Comparison of ENCODE assay signal across 9 cellular contexts in the genomic region with DNA sequence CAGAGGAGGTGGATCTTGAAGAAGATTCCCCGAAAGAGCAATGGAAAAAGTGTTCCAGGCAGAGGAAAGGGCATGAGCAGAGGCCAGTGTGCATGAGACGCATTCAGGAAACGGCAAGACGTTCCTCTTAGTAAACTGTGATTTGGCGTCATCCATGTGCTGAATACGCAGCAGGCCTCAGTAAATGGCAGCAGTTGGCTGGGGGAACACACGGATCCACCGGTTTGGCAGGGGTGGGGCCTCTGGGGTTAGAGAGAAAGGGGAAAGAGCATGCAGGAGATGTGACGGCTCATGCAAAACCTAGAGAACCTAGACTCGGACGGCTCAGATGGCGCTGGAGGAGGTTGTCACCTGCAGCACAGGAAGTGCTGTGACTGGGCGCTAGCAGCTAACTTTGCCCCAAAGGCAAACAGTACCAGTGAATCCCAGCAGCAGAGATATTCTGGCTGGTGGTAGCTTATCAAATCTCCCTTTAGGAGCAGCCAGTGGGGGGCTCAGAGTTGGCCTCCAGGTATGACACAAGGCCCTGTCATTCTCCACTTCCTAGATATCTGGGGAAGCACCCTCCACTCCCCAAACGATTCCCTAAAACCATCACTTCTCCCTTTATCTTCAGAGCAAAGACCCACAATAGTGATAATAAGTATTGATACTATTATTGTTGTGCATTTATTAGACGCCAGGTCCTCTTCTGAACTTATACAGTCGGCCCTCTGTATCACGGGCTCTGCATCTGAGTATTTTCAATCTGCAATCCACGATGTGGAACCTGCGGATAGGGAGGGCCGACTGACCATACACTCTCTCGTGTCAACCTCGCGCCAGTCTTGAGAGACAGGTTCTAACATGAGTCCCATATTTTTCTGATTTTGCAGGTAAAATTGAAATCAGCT. TPM values are rescaled to one million over a fixed set of nuclear protein-coding genes. Genes with fewer than 3 reads are reported as not detected.
DNase-seq lines count a peak whose midpoint lies in the region; ATAC-seq and TF ChIP-seq lines count a peak whose summit lies in the region.
"Had no signal": no experiment of that assay in that cellular context is flagged by ENCODE, and none has a peak within 500 bp of the region (broad histone marks: within the 10 kb centered on the region; RNA-seq: fewer than 3 reads in every experiment).

No MANE protein-coding gene starts in this region.

- no peaks in the 10 kb centered on the region for H3K79me2 ChIP-seq in mesendoderm (ENCODE audit: control insufficient read depth, insufficient read depth, low read length)

- no peaks in the 10 kb centered on the region for H3K79me1 ChIP-seq in mesendoderm (ENCODE audit: low read length)

- H3K27ac ChIP-seq in transverse colon (peak overlapping the region; percentile 40 to 84 (median 56)), mesendoderm (ENCODE audit: low read depth, low read length) (no peak overlapping the region)

- no peak overlapping the region for H2BK15ac ChIP-seq in mesendoderm (replicated peaks; ENCODE audit: low read depth)

- no peak overlapping the region for H4K5ac ChIP-seq in mesendoderm (ENCODE audit: low read length)

- no peak overlapping the region for H2BK5ac ChIP-seq in mesendoderm (ENCODE audit: low read length)

- no peak overlapping the region for H4K8ac ChIP-seq in mesendoderm (ENCODE audit: low read depth, low read length)

- POLR2A ChIA-PET in activated CD8-positive, alpha-beta T cell treated with anti-CD3 and anti-CD28 coated beads, Interleukin-2, amount 10 ng/mL, durations not matched to agents 7 days and 5 days (lab: Charles Lee) = interaction anchor here (0.6 to 16.2 kb wide), 6 partner anchors 9 to 31 kb away, joined by 3 to 290 read pairs (median 4); a partner anchor contains a TSS

- H3K23ac ChIP-seq in mesendoderm (ENCODE audit: low read length) = no peak overlapping the region

- TF ChIP-seq CTCF in transverse colon (IDR thresholded peaks at IDR 0.05) = no peak

- TF ChIP-seq POLR2A in transverse colon (IDR thresholded peaks at IDR 0.05) = no peak

- no peak overlapping the region for H3K4ac ChIP-seq in mesendoderm (ENCODE audit: low read depth, low read length)

- no peaks in the 10 kb centered on the region for H3K9me3 ChIP-seq in transverse colon

- intact Hi-C loops in transverse colon (cut with DNase I; ENCODE audit: low total_unique reads) = no loop called here

- DNase-seq in NCI-H2171 treated with DMSO at 0.1 percent for 48 hours (lab: John Stamatoyannopoulos, UW) (peak; percentile 31), NCI-H2171 (lab: John Stamatoyannopoulos, UW) (no peak), transverse colon (peak; percentile 63), cerebellum (ENCODE audit: low spot score) (no peak), glomerular visceral epithelial cell (ENCODE audit: extremely low spot score) (no peak), mesendoderm (no peak)
- peak; percentile 86 for DNase-seq in activated CD8-positive, alpha-beta T cell treated with anti-CD3 and anti-CD28 coated beads, Interleukin-2, amount 10 ng/mL, durations not matched to agents 7 days and 5 days
- DNase-seq: amniotic stem cell had no signal

- H3K18ac ChIP-seq in mesendoderm (ENCODE audit: low read length) = no peak overlapping the region

- no peak overlapping the region for H3K4me2 ChIP-seq in mesendoderm (ENCODE audit: low read length)

- no peak overlapping the region for H3K56ac ChIP-seq in mesendoderm (ENCODE audit: low read length)

- H3K4me1 ChIP-seq in transverse colon (peaks cover 0 to 59% (median 17%) of the 10 kb centered on the region in 4 donors), mesendoderm (ENCODE audit: control insufficient read depth, low read depth, low read length) (no peaks in the 10 kb centered on the region)

- H3K4me1 Mint-ChIP-seq in activated CD8-positive, alpha-beta T cell treated with anti-CD3 and anti-CD28 coated beads, Interleukin-2, amount 10 ng/mL, durations not matched to agents 7 days and 5 days (ENCODE audit: low read depth) = peaks cover 98% of the 10 kb centered on the region

- no peak for TF ChIP-seq EP300 in transverse colon (IDR thresholded peaks at IDR 0.05; ENCODE audit: low read depth)

- peaks cover 77% of the 10 kb centered on the region for H3K36me3 Mint-ChIP-seq in activated CD8-positive, alpha-beta T cell treated with anti-CD3 and anti-CD28 coated beads, Interleukin-2, amount 10 ng/mL, durations not matched to agents 7 days and 5 days (ENCODE audit: low read depth)

- H3K27ac Mint-ChIP-seq in activated CD8-positive, alpha-beta T cell treated with anti-CD3 and anti-CD28 coated beads, Interleukin-2, amount 10 ng/mL, durations not matched to agents 7 days and 5 days = peak overlapping the region; percentile 89

- peak overlapping the region; percentile 65 for H3K4me3 Mint-ChIP-seq in activated CD8-positive, alpha-beta T cell treated with anti-CD3 and anti-CD28 coated beads, Interleukin-2, amount 10 ng/mL, durations not matched to agents 7 days and 5 days

- no peaks in the 10 kb centered on the region for H3K9me3 Mint-ChIP-seq in activated CD8-positive, alpha-beta T cell treated with anti-CD3 and anti-CD28 coated beads, Interleukin-2, amount 10 ng/mL, durations not matched to agents 7 days and 5 days (ENCODE audit: insufficient read depth)

- H2BK120ac ChIP-seq in mesendoderm (ENCODE audit: low read depth, low read length) = no peak overlapping the region

- no peaks in the 10 kb centered on the region for H3K27me3 Mint-ChIP-seq in activated CD8-positive, alpha-beta T cell treated with anti-CD3 and anti-CD28 coated beads, Interleukin-2, amount 10 ng/mL, durations not matched to agents 7 days and 5 days (ENCODE audit: low read depth)

- ATAC-seq in activated CD8-positive, alpha-beta T cell treated with anti-CD3 and anti-CD28 coated beads, Interleukin-2, amount 10 ng/mL, durations not matched to agents 7 days and 5 days = peak; percentile 56
- ATAC-seq in esophagus mucosa = peak; percentile 10

- no peak overlapping the region for H3K9ac ChIP-seq in mesendoderm (ENCODE audit: low read length)

- H3K27me3 ChIP-seq in transverse colon = no peaks in the 10 kb centered on the region
- no peaks in the 10 kb centered on the region for H3K27me3 ChIP-seq in mesendoderm (ENCODE audit: insufficient read depth, low read length, poor library complexity)

- CTCF ChIA-PET in activated CD8-positive, alpha-beta T cell treated with anti-CD3 and anti-CD28 coated beads, Interleukin-2, amount 10 ng/mL, durations not matched to agents 7 days and 5 days (lab: Charles Lee) = interaction anchor here (0.8 to 5.5 kb wide), 7 partner anchors 12 to 33 kb away, joined by 3 to 54 read pairs (median 4); a partner anchor contains a TSS

- 74 to 83% methylated on average over 13 to 23 of the region's 23 CpGs for WGBS in transverse colon (ENCODE audit: low coverage in 1 of 2), 2 donors
- WGBS in mesendoderm (ENCODE audit: extremely low coverage, insufficient coverage, low lambda C conversion rate) = no CpG with 5 or more reads among the region's 23 CpGs

- no peak overlapping the region for H2AK5ac ChIP-seq in mesendoderm (ENCODE audit: low read length)

- no peak overlapping the region for H3K4me3 ChIP-seq in transverse colon
- H3K4me3 ChIP-seq in mesendoderm (ENCODE audit: low read length) = no peak overlapping the region

- in situ Hi-C loops in transverse colon (cut with MboI; ENCODE audit: low pct_ligation_motif_present in 1 of 4, low pct_unique_long_range_greater_than_20kb in 1 of 4, low sequenced_read_pairs in 3 of 4) = no loop called here

- H3K36me3 ChIP-seq in transverse colon (no peaks in the 10 kb centered on the region), mesendoderm (ENCODE audit: control insufficient read depth, insufficient read depth, low read length) (no peaks in the 10 kb centered on the region)

RNA-seq across cellular contexts. Expression of a gene that starts 7.6 kb away (rescaled TPM):
- 100 to 1,000 TPM; 407 to 413 TPM for total RNA-seq in activated CD8-positive, alpha-beta T cell treated with anti-CD3 and anti-CD28 coated beads, Interleukin-2, amount 10 ng/mL, durations not matched to agents 7 days and 5 days
- 9.1 TPM for total RNA-seq in esophagus mucosa
- 10 to 100 TPM in 3 of 4 donors, 1 to 10 TPM in 1; 5.2 to 66.6 (median 34.5) TPM for total RNA-seq in transverse colon
- total RNA-seq in cerebellum = 7.8 TPM
- 0.70 TPM for polyA plus RNA-seq in mesendoderm (2013, experiment 1 of 2)
- polyA plus RNA-seq in mesendoderm (2013, experiment 2 of 2) = 0.64 TPM

RNA-seq across cellular contexts. Expression of a gene that starts 26.6 kb away (rescaled TPM):
- not detected for total RNA-seq in activated CD8-positive, alpha-beta T cell treated with anti-CD3 and anti-CD28 coated beads, Interleukin-2, amount 10 ng/mL, durations not matched to agents 7 days and 5 days
- not detected for total RNA-seq in esophagus mucosa
- total RNA-seq in transverse colon = not detected
- 0.36 TPM for total RNA-seq in cerebellum
- polyA plus RNA-seq in mesendoderm (2013, experiment 1 of 2) = 0.07 TPM
- 0.08 TPM for polyA plus RNA-seq in mesendoderm (2013, experiment 2 of 2)

Comparison
In these comparisons a context has a peak if more than half of its experiments do, and no peak if none do; other contexts are left out.
1. DNase-seq: peak in NCI-H2171 treated with DMSO at 0.1 percent for 48 hours (single experiment), activated CD8-positive, alpha-beta T cell treated with anti-CD3 and anti-CD28 coated beads, Interleukin-2, amount 10 ng/mL, durations not matched to agents 7 days and 5 days (single experiment) and transverse colon (single experiment); none in NCI-H2171 (single experiment), cerebellum (single experiment), glomerular visceral epithelial cell (single experiment) and mesendoderm (single experiment).
2. RNA of a gene that starts 7.6 kb away (total RNA-seq): 407 to 413 TPM in activated CD8-positive, alpha-beta T cell treated with anti-CD3 and anti-CD28 coated beads, Interleukin-2, amount 10 ng/mL, durations not matched to agents 7 days and 5 days; 5.2 to 66.6 TPM in transverse colon, 9.1 TPM in esophagus mucosa (single experiment) and 7.8 TPM in cerebellum (single experiment); every median in the first group is over 4 times any median in the second.